Comparison of ENCODE assay signal across 9 cellular contexts in the genomic region with DNA sequence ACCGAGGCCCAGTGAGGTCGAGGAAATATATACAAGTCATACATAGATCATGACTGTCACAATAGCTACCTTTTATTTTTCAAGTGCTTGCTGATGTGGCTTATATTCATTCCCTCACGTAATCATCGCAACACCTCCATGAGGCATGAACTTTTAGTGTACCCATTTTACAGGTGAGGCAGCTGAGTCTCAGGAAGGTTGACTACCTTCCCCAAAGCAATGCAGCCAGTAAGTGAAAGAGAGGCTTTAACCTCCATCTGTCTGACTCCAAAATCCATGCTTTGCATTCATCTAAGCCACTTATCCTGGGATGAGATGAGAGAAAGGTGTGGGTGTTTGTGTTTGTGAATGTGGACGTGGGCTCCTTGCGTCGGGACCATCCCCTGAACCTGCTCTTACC. TPM values are rescaled to one million over a fixed set of nuclear protein-coding genes. Genes with fewer than 3 reads are reported as not detected.
"Had no signal": no experiment of that assay in that cellular context is flagged by ENCODE, and none has a peak within 500 bp of the region (broad histone marks: within the 10 kb centered on the region; RNA-seq: fewer than 3 reads in every experiment).

No MANE protein-coding gene starts in this region.

- H3K4me3 ChIP-seq: GM23248 had no signal

- H3K4me2 ChIP-seq: KMS-11 had no signal

- H3K27ac ChIP-seq: GM23248, KMS-11 had no signal

- DNase-seq: GM23248, HCEC 1CT, IMR-90, Karpas-422, KBM-7 had no signal

- H2AFZ ChIP-seq: GM23248 had no signal

- H3K9ac ChIP-seq: GM23248, KMS-11 had no signal

RNA-seq across cellular contexts. Expression of a gene that starts 52.5 kb away (rescaled TPM):
- total RNA-seq: GM23248, H4, H7, HT-29, IMR-90 had no signal
- polyA plus RNA-seq: GM23248, IMR-90 had no signal
